1 cellular context compared by ENCODE assay signal in genomic region chr19:35545001-35545854, GRCh38.
TF ChIP-seq lines count a peak whose summit lies in the region.

A gene with protein sequence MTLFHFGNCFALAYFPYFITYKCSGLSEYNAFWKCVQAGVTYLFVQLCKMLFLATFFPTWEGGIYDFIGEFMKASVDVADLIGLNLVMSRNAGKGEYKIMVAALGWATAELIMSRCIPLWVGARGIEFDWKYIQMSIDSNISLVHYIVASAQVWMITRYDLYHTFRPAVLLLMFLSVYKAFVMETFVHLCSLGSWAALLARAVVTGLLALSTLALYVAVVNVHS (plus strand): TSS chr19:35545626. CDS start chr19:35545740, 114 bp downstream.

TF ChIP-seq in HepG2, 621 proteins besides CTCF, POLR2A, EP300 and RAD21 (continued from another document):
- TF ChIP-seq ZNF33A (CRISPR knock-in tag; IDR thresholded peaks at IDR 0.05; ENCODE audit: borderline replicate concordance) (no peak), ZGPAT (CRISPR knock-in tag; IDR thresholded peaks at IDR 0.05) (peak; percentile 89), HOXA5 (CRISPR knock-in tag; IDR thresholded peaks at IDR 0.05) (peak; percentile 86; the same call in 1 of the 2 replicates)
